In genomic region chr12:63915105-63915830, GRCh38 we compare ENCODE assay signal across 10 cellular contexts.
DNase-seq lines count a peak whose midpoint lies in the region; ATAC-seq, FAIRE-seq and TF ChIP-seq lines count a peak whose summit lies in the region.
"Had no signal": no experiment of that assay in that cellular context is flagged by ENCODE, and none has a peak within 500 bp of the region (broad histone marks: within the 10 kb centered on the region; RNA-seq: fewer than 3 reads in every experiment).

No MANE protein-coding gene starts in this region.

- H3K4me1 Mint-ChIP-seq in activated T-cell treated with anti-CD3 and anti-CD28 coated beads, Interleukin-2, amount 50 U/mL, for 4 hours (ENCODE audit: low read depth): no peaks in the 10 kb centered on the region
- no peaks in the 10 kb centered on the region for H3K4me1 Mint-ChIP-seq in activated CD4-positive, alpha-beta T cell treated with anti-CD3 and anti-CD28 coated beads, Interleukin-2, amount 10 ng/mL, durations not matched to agents 7 days and 5 days

- CTCF ChIA-PET in PC-3 (lab: Charles Lee) (no interaction called here), endothelial cell of umbilical vein (lab: Charles Lee) (interaction anchor here (0.9 to 3.5 kb wide), 7 partner anchors 9 to 315 kb away, joined by 3 to 14 read pairs (median 3); partner anchors contain the start of gene SRGAP1)
- CTCF ChIA-PET in activated CD4-positive, alpha-beta T cell treated with anti-CD3 and anti-CD28 coated beads, Interleukin-2, amount 10 ng/mL, durations not matched to agents 7 days and 5 days (lab: Charles Lee): interaction anchor here (1.0 kb wide), 1 partner anchor 40 kb away, joined by 3 read pairs; no protein-coding TSS in a partner anchor

- H3K36me3 Mint-ChIP-seq in activated T-cell treated with anti-CD3 and anti-CD28 coated beads, Interleukin-2, amount 50 U/mL, for 4 hours (ENCODE audit: insufficient read depth): no peaks in the 10 kb centered on the region
- no peaks in the 10 kb centered on the region for H3K36me3 Mint-ChIP-seq in activated CD4-positive, alpha-beta T cell treated with anti-CD3 and anti-CD28 coated beads, Interleukin-2, amount 10 ng/mL, durations not matched to agents 7 days and 5 days (ENCODE audit: low read depth)

- TF ChIP-seq CTCF in PC-3 (conservative IDR thresholded peaks at IDR 0.05; ENCODE audit: low read depth, low read length): no peak
- no peak for TF ChIP-seq CTCF in endothelial cell of umbilical vein (IDR thresholded peaks at IDR 0.05; ENCODE audit: extremely low read depth in 1 of 2, insufficient read depth in 1 of 2, low read depth in 1 of 2, low read length in 2 of 2)
- no peak for TF ChIP-seq CTCF in pancreas (IDR thresholded peaks at IDR 0.05)

- H3K9me1 ChIP-seq in endothelial cell of umbilical vein (replicated peaks; ENCODE audit: control insufficient read depth, extremely low read depth, insufficient read depth, low read length): no peaks in the 10 kb centered on the region

- POLR2A ChIA-PET in PC-3 (lab: Charles Lee; ENCODE audit: unreplicated experiment): no interaction called here
- POLR2A ChIA-PET in endothelial cell of umbilical vein (lab: Charles Lee): interaction anchor here (0.7 kb wide), 2 partner anchors 64 to 841 kb away, joined by 3 to 6 read pairs; no protein-coding TSS in a partner anchor
- POLR2A ChIA-PET in activated CD4-positive, alpha-beta T cell treated with anti-CD3 and anti-CD28 coated beads, Interleukin-2, amount 10 ng/mL, durations not matched to agents 7 days and 5 days (lab: Charles Lee): no interaction called here

- peak; percentile 68 for DNase-seq in HCEC 1CT
- peak; percentile 48 for DNase-seq in PC-3
- peak; percentile 63 for DNase-seq in endothelial cell of umbilical vein (ENCODE audit: low read depth, low spot score)
- no peak for DNase-seq in pancreas
- no peak for DNase-seq in activated T-cell treated with anti-CD3 and anti-CD28 coated beads, Interleukin-2, amount 50 U/mL, for 4 hours
- no peak for DNase-seq in activated CD4-positive, alpha-beta T cell treated with anti-CD3 and anti-CD28 coated beads, Interleukin-2, amount 10 ng/mL, durations not matched to agents 7 days and 5 days
- DNase-seq in NCI-H345 (lab: John Stamatoyannopoulos, UW): no peak
- DNase-seq: sigmoid colon; stimulated activated naive CD8-positive, alpha-beta T cell treated with anti-CD3 and anti-CD28 coated beads, Interleukin-15, Interleukin-2, amounts not matched to agents 100 U/mL and 50 U/mL, for 24 hours had no signal

- intact Hi-C loops in PC-3 (cut with micrococcal nuclease) (loop anchor here (1.0 to 5.0 kb wide), 2 partner anchors 172 to 307 kb away; partner anchors contain the start of gene KICS2), endothelial cell of umbilical vein (cut with micrococcal nuclease) (loop anchor here (5.0 kb wide), 1 partner anchor 623 kb away; no protein-coding TSS in a partner anchor), pancreas (cut with DNase I) (no loop called here)

- H3K9me3 ChIP-seq in PC-3 (ENCODE audit: low read length) (no peaks in the 10 kb centered on the region), endothelial cell of umbilical vein (replicated peaks; ENCODE audit: control insufficient read depth, insufficient read depth, low read length) (no peaks in the 10 kb centered on the region), pancreas (no peaks in the 10 kb centered on the region)
- H3K9me3 ChIP-seq: sigmoid colon had no signal

- H3K79me2 ChIP-seq in PC-3 (ENCODE audit: low read length): peaks cover 79% of the 10 kb centered on the region
- H3K79me2 ChIP-seq in endothelial cell of umbilical vein (ENCODE audit: control insufficient read depth, insufficient read depth, low read length): peaks cover 19% of the 10 kb centered on the region

- ATAC-seq in PC-3: no peak
- ATAC-seq in pancreas: peak; percentile 14 to 64 (median 44)
- no peak for ATAC-seq in activated T-cell treated with anti-CD3 and anti-CD28 coated beads, Interleukin-2, amount 50 U/mL, for 4 hours
- ATAC-seq in GM19328 (IDR thresholded peaks at IDR 0.05; ENCODE audit: unreplicated experiment): no peak
- ATAC-seq: stimulated activated naive CD8-positive, alpha-beta T cell treated with anti-CD3 and anti-CD28 coated beads, Interleukin-15, Interleukin-2, amounts not matched to agents 100 U/mL and 50 U/mL, for 24 hours had no signal

- H3K4me2 ChIP-seq in PC-3 (ENCODE audit: low read length) (peak overlapping the region; percentile 82), endothelial cell of umbilical vein (ENCODE audit: insufficient read depth, low read length) (peak overlapping the region; percentile 20)

- H3K9me3 Mint-ChIP-seq in activated T-cell treated with anti-CD3 and anti-CD28 coated beads, Interleukin-2, amount 50 U/mL, for 4 hours: no peaks in the 10 kb centered on the region
- H3K9me3 Mint-ChIP-seq in activated CD4-positive, alpha-beta T cell treated with anti-CD3 and anti-CD28 coated beads, Interleukin-2, amount 10 ng/mL, durations not matched to agents 7 days and 5 days: no peaks in the 10 kb centered on the region

- FAIRE-seq in endothelial cell of umbilical vein (lab: Jason Lieb, UNC) (peak; percentile 66), pancreas (lab: Jason Lieb, UNC) (no peak)

- no peaks in the 10 kb centered on the region for H3K27me3 ChIP-seq in PC-3 (ENCODE audit: low read length)
- H3K27me3 ChIP-seq in endothelial cell of umbilical vein (ENCODE audit: control insufficient read depth in 2 of 2, insufficient read depth in 2 of 2, low read length in 2 of 2): no peaks in the 10 kb centered on the region
- H3K27me3 ChIP-seq in pancreas: no peaks in the 10 kb centered on the region
- H3K27me3 ChIP-seq: sigmoid colon had no signal

- no peaks in the 10 kb centered on the region for H4K20me1 ChIP-seq in PC-3 (ENCODE audit: low read length)
- H4K20me1 ChIP-seq in endothelial cell of umbilical vein (replicated peaks; ENCODE audit: control insufficient read depth, extremely low read depth, insufficient read depth, low read length): no peaks in the 10 kb centered on the region

- peaks cover 58% of the 10 kb centered on the region for H3K4me1 ChIP-seq in PC-3 (ENCODE audit: insufficient read depth, low read length)
- H3K4me1 ChIP-seq in endothelial cell of umbilical vein (ENCODE audit: control insufficient read depth, extremely low read depth, insufficient read depth, low read length): peaks cover 51% of the 10 kb centered on the region
- peaks cover 29 to 63% (median 32%) of the 10 kb centered on the region in 3 donors for H3K4me1 ChIP-seq in pancreas

- no peak overlapping the region for H3K4me3 ChIP-seq in PC-3 (ENCODE audit: low read length)
- no peak overlapping the region for H3K4me3 ChIP-seq in endothelial cell of umbilical vein (replicated peaks in 1 of 3; ENCODE audit: insufficient read depth in 1 of 3, low read depth in 1 of 3, low read length in 3 of 3)
- H3K4me3 ChIP-seq in pancreas: no peak overlapping the region
- H3K4me3 ChIP-seq: sigmoid colon had no signal

- H3F3A ChIP-seq in PC-3 (ENCODE audit: low read length, unreplicated experiment): peaks cover 22% of the 10 kb centered on the region

- dilution Hi-C loops in endothelial cell of umbilical vein (cut with MboI; ENCODE audit: extremely low pct_ligation_motif_present, low sequenced_read_pairs): no loop called here

- H3K9ac ChIP-seq in PC-3 (ENCODE audit: low read length) (peak overlapping the region; percentile 90), endothelial cell of umbilical vein (replicated peaks; ENCODE audit: extremely low read depth, insufficient read depth, low read length) (peak overlapping the region; percentile 73)

- H3K27ac Mint-ChIP-seq in activated CD4-positive, alpha-beta T cell treated with anti-CD3 and anti-CD28 coated beads, Interleukin-2, amount 10 ng/mL, durations not matched to agents 7 days and 5 days: no peak overlapping the region

- H2AFZ ChIP-seq in PC-3 (ENCODE audit: low read length) (no peak overlapping the region), endothelial cell of umbilical vein (ENCODE audit: low read depth, low read length) (peak overlapping the region; percentile 34)

- H3K27ac ChIP-seq in PC-3 (ENCODE audit: low read length) (peak overlapping the region; percentile 99), endothelial cell of umbilical vein (ENCODE audit: insufficient read depth, low read depth, low read length) (peak overlapping the region; percentile 89), pancreas (peak overlapping the region in 2 of 4 donors; percentile 26 to 46)

- BruUV-seq in PC-3 (replicated peaks; lab: Mats Ljungman, UMichigan): no TSS peak
- BruUV-seq in endothelial cell of umbilical vein (replicated peaks; lab: Mats Ljungman, UMichigan): no TSS peak

- WGBS in pancreas, 2 donors: 7% methylated on average over 2 of the region's 2 CpGs

- H3K4me3 Mint-ChIP-seq in activated T-cell treated with anti-CD3 and anti-CD28 coated beads, Interleukin-2, amount 50 U/mL, for 4 hours: no peak overlapping the region
- H3K4me3 Mint-ChIP-seq in activated CD4-positive, alpha-beta T cell treated with anti-CD3 and anti-CD28 coated beads, Interleukin-2, amount 10 ng/mL, durations not matched to agents 7 days and 5 days: no peak overlapping the region

- no peak for TF ChIP-seq POLR2A in endothelial cell of umbilical vein (IDR thresholded peaks at IDR 0.05; ENCODE audit: low read depth, low read length)

- H3K27me3 Mint-ChIP-seq in activated T-cell treated with anti-CD3 and anti-CD28 coated beads, Interleukin-2, amount 50 U/mL, for 4 hours (ENCODE audit: low read depth): peaks cover 3% of the 10 kb centered on the region
- no peaks in the 10 kb centered on the region for H3K27me3 Mint-ChIP-seq in activated CD4-positive, alpha-beta T cell treated with anti-CD3 and anti-CD28 coated beads, Interleukin-2, amount 10 ng/mL, durations not matched to agents 7 days and 5 days

- H3K36me3 ChIP-seq in PC-3 (ENCODE audit: low read depth, low read length) (no peaks in the 10 kb centered on the region), endothelial cell of umbilical vein (ENCODE audit: control insufficient read depth in 2 of 2, extremely low read depth in 1 of 2, insufficient read depth in 2 of 2, low read length in 2 of 2) (peaks cover 0 to 3% of the 10 kb centered on the region in 2 experiments), pancreas (no peaks in the 10 kb centered on the region)
- H3K36me3 ChIP-seq: sigmoid colon had no signal

- no peaks in the 10 kb centered on the region for H3K9me2 ChIP-seq in PC-3 (replicated peaks; ENCODE audit: low read length)

TF ChIP-seq in endothelial cell of umbilical vein, 7 proteins besides CTCF, POLR2A, EP300 and RAD21:
- peak; percentile 32 for TF ChIP-seq JUN (IDR thresholded peaks at IDR 0.05; ENCODE audit: borderline replicate concordance, insufficient read depth, insufficient read length, low read depth)
- no peak for TF ChIP-seq FOS (IDR thresholded peaks at IDR 0.05; ENCODE audit: borderline replicate concordance, insufficient read depth, low read length)

Comparison
In these comparisons a context has a peak if more than half of its experiments do, and no peak if none do; other contexts are left out.
1. DNase-seq: peak in HCEC 1CT (single experiment), PC-3 (single experiment) and endothelial cell of umbilical vein (single experiment); none in pancreas (0 of 6), activated T-cell treated with anti-CD3 and anti-CD28 coated beads, Interleukin-2, amount 50 U/mL, for 4 hours (single experiment), activated CD4-positive, alpha-beta T cell treated with anti-CD3 and anti-CD28 coated beads, Interleukin-2, amount 10 ng/mL, durations not matched to agents 7 days and 5 days (single experiment) and NCI-H345 (single experiment).
2. ATAC-seq: peak in pancreas (4 of 4); none in PC-3 (single experiment), activated T-cell treated with anti-CD3 and anti-CD28 coated beads, Interleukin-2, amount 50 U/mL, for 4 hours (0 of 2) and GM19328 (single experiment).
3. intact Hi-C loops: an anchor here in PC-3 (1.0 to 5.0 kb wide) and endothelial cell of umbilical vein (5.0 kb wide); none called in pancreas.